Comparison of ENCODE assay signal across 1 cellular context in the genomic region with DNA sequence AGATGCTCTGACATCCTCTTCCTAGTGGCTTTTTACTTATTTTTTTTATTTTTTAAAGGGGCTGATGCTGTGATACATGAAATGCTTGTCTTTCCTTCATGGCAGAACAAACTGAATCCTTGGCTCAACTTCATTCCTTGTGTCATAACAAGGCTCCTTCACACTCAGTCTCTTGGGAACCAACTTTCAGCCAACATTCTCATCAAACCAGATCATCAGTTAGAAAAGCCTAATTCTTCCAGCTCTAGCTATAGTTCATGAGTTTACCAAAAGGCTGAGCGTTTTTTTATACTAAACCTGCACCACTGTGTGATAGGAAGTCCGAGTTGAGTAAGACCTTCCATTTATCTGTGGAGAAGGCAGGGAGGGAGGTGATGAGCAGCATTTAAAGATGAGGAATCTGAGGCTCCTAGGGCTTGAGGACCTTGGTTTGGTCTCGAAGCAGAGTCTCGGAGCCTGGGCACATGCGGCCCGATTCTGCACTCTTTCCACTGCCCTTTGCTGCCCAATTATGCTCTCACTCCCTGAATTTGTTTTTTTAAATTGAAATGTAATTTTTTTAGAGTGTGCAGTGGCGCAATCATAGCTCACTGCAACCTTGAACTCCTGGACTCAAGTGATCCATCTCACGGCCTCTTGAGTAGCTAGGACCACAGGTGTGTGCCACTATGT.
TF ChIP-seq lines count a peak whose summit lies in the region.

No MANE protein-coding gene starts in this region.

TF ChIP-seq in GM23338, 12 proteins besides CTCF, POLR2A, EP300 and RAD21:
- TF ChIP-seq, protein P1, sequence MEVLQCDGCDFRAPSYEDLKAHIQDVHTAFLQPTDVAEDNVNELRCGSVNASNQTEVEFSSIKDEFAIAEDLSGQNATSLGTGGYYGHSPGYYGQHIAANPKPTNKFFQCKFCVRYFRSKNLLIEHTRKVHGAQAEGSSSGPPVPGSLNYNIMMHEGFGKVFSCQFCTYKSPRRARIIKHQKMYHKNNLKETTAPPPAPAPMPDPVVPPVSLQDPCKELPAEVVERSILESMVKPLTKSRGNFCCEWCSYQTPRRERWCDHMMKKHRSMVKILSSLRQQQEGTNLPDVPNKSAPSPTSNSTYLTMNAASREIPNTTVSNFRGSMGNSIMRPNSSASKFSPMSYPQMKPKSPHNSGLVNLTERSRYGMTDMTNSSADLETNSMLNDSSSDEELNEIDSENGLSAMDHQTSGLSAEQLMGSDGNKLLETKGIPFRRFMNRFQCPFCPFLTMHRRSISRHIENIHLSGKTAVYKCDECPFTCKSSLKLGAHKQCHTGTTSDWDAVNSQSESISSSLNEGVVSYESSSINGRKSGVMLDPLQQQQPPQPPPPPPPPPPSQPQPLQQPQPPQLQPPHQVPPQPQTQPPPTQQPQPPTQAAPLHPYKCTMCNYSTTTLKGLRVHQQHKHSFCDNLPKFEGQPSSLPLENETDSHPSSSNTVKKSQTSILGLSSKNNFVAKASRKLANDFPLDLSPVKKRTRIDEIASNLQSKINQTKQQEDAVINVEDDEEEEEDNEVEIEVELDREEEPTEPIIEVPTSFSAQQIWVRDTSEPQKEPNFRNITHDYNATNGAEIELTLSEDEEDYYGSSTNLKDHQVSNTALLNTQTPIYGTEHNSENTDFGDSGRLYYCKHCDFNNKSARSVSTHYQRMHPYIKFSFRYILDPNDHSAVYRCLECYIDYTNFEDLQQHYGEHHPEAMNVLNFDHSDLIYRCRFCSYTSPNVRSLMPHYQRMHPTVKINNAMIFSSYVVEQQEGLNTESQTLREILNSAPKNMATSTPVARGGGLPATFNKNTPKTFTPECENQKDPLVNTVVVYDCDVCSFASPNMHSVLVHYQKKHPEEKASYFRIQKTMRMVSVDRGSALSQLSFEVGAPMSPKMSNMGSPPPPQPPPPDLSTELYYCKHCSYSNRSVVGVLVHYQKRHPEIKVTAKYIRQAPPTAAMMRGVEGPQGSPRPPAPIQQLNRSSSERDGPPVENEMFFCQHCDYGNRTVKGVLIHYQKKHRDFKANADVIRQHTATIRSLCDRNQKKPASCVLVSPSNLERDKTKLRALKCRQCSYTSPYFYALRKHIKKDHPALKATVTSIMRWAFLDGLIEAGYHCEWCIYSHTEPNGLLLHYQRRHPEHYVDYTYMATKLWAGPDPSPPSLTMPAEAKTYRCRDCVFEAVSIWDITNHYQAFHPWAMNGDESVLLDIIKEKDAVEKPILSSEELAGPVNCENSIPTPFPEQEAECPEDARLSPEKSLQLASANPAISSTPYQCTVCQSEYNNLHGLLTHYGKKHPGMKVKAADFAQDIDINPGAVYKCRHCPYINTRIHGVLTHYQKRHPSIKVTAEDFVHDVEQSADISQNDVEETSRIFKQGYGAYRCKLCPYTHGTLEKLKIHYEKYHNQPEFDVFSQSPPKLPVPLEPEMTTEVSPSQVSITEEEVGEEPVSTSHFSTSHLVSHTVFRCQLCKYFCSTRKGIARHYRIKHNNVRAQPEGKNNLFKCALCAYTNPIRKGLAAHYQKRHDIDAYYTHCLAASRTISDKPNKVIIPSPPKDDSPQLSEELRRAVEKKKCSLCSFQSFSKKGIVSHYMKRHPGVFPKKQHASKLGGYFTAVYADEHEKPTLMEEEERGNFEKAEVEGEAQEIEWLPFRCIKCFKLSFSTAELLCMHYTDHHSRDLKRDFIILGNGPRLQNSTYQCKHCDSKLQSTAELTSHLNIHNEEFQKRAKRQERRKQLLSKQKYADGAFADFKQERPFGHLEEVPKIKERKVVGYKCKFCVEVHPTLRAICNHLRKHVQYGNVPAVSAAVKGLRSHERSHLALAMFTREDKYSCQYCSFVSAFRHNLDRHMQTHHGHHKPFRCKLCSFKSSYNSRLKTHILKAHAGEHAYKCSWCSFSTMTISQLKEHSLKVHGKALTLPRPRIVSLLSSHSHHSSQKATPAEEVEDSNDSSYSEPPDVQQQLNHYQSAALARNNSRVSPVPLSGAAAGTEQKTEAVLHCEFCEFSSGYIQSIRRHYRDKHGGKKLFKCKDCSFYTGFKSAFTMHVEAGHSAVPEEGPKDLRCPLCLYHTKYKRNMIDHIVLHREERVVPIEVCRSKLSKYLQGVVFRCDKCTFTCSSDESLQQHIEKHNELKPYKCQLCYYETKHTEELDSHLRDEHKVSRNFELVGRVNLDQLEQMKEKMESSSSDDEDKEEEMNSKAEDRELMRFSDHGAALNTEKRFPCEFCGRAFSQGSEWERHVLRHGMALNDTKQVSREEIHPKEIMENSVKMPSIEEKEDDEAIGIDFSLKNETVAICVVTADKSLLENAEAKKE (CRISPR knock-in tag; IDR thresholded peaks at IDR 0.05): no peak
- TF ChIP-seq JUNB (IDR thresholded peaks at IDR 0.05; ENCODE audit: unreplicated experiment) (no peak), NANOG (IDR thresholded peaks at IDR 0.05; ENCODE audit: borderline replicate concordance) (no peak), CREB1 (CRISPR knock-in tag; IDR thresholded peaks at IDR 0.05; ENCODE audit: low read depth) (no peak), EZH2 (IDR thresholded peaks at IDR 0.05; ENCODE audit: low read depth, unreplicated experiment) (no peak), STAT1 (IDR thresholded peaks at IDR 0.05; ENCODE audit: unreplicated experiment) (no peak), ZNF331 (CRISPR knock-in tag; IDR thresholded peaks at IDR 0.05; ENCODE audit: low read depth) (no peak), ZNF114 (CRISPR knock-in tag; IDR thresholded peaks at IDR 0.05) (no peak), POLR2AphosphoS5 (IDR thresholded peaks at IDR 0.05; ENCODE audit: low read depth) (no peak), EZH2phosphoT487 (IDR thresholded peaks at IDR 0.05; ENCODE audit: unreplicated experiment) (no peak)
- TF ChIP-seq, protein P2, sequence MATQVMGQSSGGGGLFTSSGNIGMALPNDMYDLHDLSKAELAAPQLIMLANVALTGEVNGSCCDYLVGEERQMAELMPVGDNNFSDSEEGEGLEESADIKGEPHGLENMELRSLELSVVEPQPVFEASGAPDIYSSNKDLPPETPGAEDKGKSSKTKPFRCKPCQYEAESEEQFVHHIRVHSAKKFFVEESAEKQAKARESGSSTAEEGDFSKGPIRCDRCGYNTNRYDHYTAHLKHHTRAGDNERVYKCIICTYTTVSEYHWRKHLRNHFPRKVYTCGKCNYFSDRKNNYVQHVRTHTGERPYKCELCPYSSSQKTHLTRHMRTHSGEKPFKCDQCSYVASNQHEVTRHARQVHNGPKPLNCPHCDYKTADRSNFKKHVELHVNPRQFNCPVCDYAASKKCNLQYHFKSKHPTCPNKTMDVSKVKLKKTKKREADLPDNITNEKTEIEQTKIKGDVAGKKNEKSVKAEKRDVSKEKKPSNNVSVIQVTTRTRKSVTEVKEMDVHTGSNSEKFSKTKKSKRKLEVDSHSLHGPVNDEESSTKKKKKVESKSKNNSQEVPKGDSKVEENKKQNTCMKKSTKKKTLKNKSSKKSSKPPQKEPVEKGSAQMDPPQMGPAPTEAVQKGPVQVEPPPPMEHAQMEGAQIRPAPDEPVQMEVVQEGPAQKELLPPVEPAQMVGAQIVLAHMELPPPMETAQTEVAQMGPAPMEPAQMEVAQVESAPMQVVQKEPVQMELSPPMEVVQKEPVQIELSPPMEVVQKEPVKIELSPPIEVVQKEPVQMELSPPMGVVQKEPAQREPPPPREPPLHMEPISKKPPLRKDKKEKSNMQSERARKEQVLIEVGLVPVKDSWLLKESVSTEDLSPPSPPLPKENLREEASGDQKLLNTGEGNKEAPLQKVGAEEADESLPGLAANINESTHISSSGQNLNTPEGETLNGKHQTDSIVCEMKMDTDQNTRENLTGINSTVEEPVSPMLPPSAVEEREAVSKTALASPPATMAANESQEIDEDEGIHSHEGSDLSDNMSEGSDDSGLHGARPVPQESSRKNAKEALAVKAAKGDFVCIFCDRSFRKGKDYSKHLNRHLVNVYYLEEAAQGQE (IDR thresholded peaks at IDR 0.05; ENCODE audit: unreplicated experiment): no peak
- TF ChIP-seq, protein P3, sequence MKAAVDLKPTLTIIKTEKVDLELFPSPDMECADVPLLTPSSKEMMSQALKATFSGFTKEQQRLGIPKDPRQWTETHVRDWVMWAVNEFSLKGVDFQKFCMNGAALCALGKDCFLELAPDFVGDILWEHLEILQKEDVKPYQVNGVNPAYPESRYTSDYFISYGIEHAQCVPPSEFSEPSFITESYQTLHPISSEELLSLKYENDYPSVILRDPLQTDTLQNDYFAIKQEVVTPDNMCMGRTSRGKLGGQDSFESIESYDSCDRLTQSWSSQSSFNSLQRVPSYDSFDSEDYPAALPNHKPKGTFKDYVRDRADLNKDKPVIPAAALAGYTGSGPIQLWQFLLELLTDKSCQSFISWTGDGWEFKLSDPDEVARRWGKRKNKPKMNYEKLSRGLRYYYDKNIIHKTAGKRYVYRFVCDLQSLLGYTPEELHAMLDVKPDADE (IDR thresholded peaks at IDR 0.05): no peak
